8 cellular contexts compared by ENCODE assay signal in genomic region chr1:206559661-206559995, GRCh38. TPM values are rescaled to one million over a fixed set of nuclear protein-coding genes. Genes with fewer than 3 reads are reported as not detected.
DNase-seq lines count a peak whose midpoint lies in the region; ATAC-seq and TF ChIP-seq lines count a peak whose summit lies in the region.
"Had no signal": no experiment of that assay in that cellular context is flagged by ENCODE, and none has a peak within 500 bp of the region (broad histone marks: within the 10 kb centered on the region; RNA-seq: fewer than 3 reads in every experiment).

No MANE protein-coding gene starts in this region.

- ATAC-seq in HG03280 (IDR thresholded peaks at IDR 0.05; ENCODE audit: unreplicated experiment), result no peak

- H3K36me3 ChIP-seq in SU-DHL-6 (ENCODE audit: low read length), result peaks cover 4% of the 10 kb centered on the region; the same call in 1 of the 2 replicates
- H3K36me3 ChIP-seq in esophagus muscularis mucosa, result no peaks in the 10 kb centered on the region
- no peaks in the 10 kb centered on the region for H3K36me3 ChIP-seq in endodermal cell (ENCODE audit: control insufficient read depth, insufficient read depth, low read length)

- H3K79me2 ChIP-seq in SU-DHL-6 (ENCODE audit: insufficient read depth, low read length), result peaks cover 45% of the 10 kb centered on the region

- peaks cover 46% of the 10 kb centered on the region for H3K27me3 Mint-ChIP-seq in endodermal cell (ENCODE audit: insufficient read depth)

- H3K9ac ChIP-seq in SU-DHL-6 (ENCODE audit: low read length) (peak overlapping the region; percentile 90), endodermal cell (ENCODE audit: extremely low read depth, low read length, poor library complexity, severe bottlenecking) (no peak overlapping the region)

- no peak for TF ChIP-seq CTCF in GM12864 (IDR thresholded peaks at IDR 0.05; ENCODE audit: low read depth, low read length, missing control alignments)
- TF ChIP-seq CTCF in SU-DHL-6 (IDR thresholded peaks at IDR 0.05; ENCODE audit: insufficient read depth, low read length, poor library complexity, severe bottlenecking), result no peak
- TF ChIP-seq CTCF in esophagus muscularis mucosa (IDR thresholded peaks at IDR 0.05), result no peak
- TF ChIP-seq CTCF in endodermal cell (conservative IDR thresholded peaks at IDR 0.05), result no peak

- H3K36me3 Mint-ChIP-seq in endodermal cell (ENCODE audit: low read depth), result no peaks in the 10 kb centered on the region

- peak overlapping the region; percentile 92 for H3K4me2 ChIP-seq in SU-DHL-6 (ENCODE audit: low read depth, low read length, poor library complexity, severe bottlenecking)

- H3K4me3 ChIP-seq in GM12864 (ENCODE audit: low read depth, low read length), result peak overlapping the region; percentile 81
- peak overlapping the region; percentile 70 for H3K4me3 ChIP-seq in SU-DHL-6 (ENCODE audit: insufficient read depth, low read length, poor library complexity, severe bottlenecking)
- peak overlapping the region in 3 of 4 donors; percentile 54 to 67 (median 67) for H3K4me3 ChIP-seq in esophagus muscularis mucosa
- H3K4me3 ChIP-seq in skin epidermis, result peak overlapping the region; percentile 1 to 67 (median 57)
- H3K4me3 ChIP-seq in endodermal cell (ENCODE audit: low read length), result no peak overlapping the region

- no peak for TF ChIP-seq EP300 in esophagus muscularis mucosa (IDR thresholded peaks at IDR 0.05)

- no peaks in the 10 kb centered on the region for H3K9me2 ChIP-seq in SU-DHL-6 (replicated peaks; ENCODE audit: insufficient read depth, low read length)

- H3K27ac ChIP-seq in SU-DHL-6 (ENCODE audit: low read depth, low read length), result peak overlapping the region; percentile 91
- peak overlapping the region; percentile 50 to 81 (median 78) for H3K27ac ChIP-seq in esophagus muscularis mucosa (replicated peaks in 1 of 4)
- peak overlapping the region in 18 of 21 experiments; percentile 23 to 99 (median 88) for H3K27ac ChIP-seq in skin epidermis
- no peak overlapping the region for H3K27ac ChIP-seq in endodermal cell (ENCODE audit: low read depth, low read length)

- no peak overlapping the region for H3K4me3 Mint-ChIP-seq in endodermal cell

- no peak overlapping the region for H3K27ac Mint-ChIP-seq in endodermal cell

- intact Hi-C loops in esophagus muscularis mucosa (cut with DNase I), result no loop called here

- H3F3A ChIP-seq in SU-DHL-6 (ENCODE audit: insufficient read depth), result peaks cover 25% of the 10 kb centered on the region

- 68% methylated on average over 5 of the region's 5 CpGs for WGBS in esophagus muscularis mucosa
- WGBS in endodermal cell (ENCODE audit: insufficient coverage in 1 of 2, insufficient read length in 1 of 2), 2 experiments, result 84 to 94% methylated on average over 5 of the region's 5 CpGs

- no peaks in the 10 kb centered on the region for H3K27me3 ChIP-seq in SU-DHL-6 (ENCODE audit: low read length)
- H3K27me3 ChIP-seq in esophagus muscularis mucosa, result no peaks in the 10 kb centered on the region
- peaks cover 47% of the 10 kb centered on the region for H3K27me3 ChIP-seq in endodermal cell (ENCODE audit: control insufficient read depth, insufficient read depth, low read length, poor library complexity, severe bottlenecking)

- peaks cover 47 to 72% (median 63%) of the 10 kb centered on the region in 4 donors for H3K4me1 ChIP-seq in esophagus muscularis mucosa
- H3K4me1 ChIP-seq in endodermal cell (ENCODE audit: control insufficient read depth, insufficient read depth, low read length), result peaks cover 3% of the 10 kb centered on the region

- no peak overlapping the region for H2AFZ ChIP-seq in SU-DHL-6 (ENCODE audit: low read depth, low read length, severe bottlenecking)

- H3K4me1 Mint-ChIP-seq in endodermal cell, result peaks cover 10% of the 10 kb centered on the region

- H3K9me3 ChIP-seq in SU-DHL-6 (ENCODE audit: insufficient read depth, low read length), result no peaks in the 10 kb centered on the region
- no peaks in the 10 kb centered on the region for H3K9me3 ChIP-seq in esophagus muscularis mucosa
- no peaks in the 10 kb centered on the region for H3K9me3 ChIP-seq in endodermal cell (ENCODE audit: control insufficient read depth, low read length)

- no peaks in the 10 kb centered on the region for H3K9me3 Mint-ChIP-seq in endodermal cell

- DNase-seq in GM12864 (ENCODE audit: low read depth), result no peak
- DNase-seq in esophagus muscularis mucosa (ENCODE audit: extremely low spot score), result no peak
- DNase-seq in SW 1271 (lab: John Stamatoyannopoulos, UW), result no peak
- no peak for DNase-seq in endodermal cell
- DNase-seq: stimulated activated CD4-positive, alpha-beta T cell treated with anti-CD3 and anti-CD28 coated beads, Interleukin-4, amount 100 ng/mL, for 24 hours had no signal

- no peak for TF ChIP-seq POLR2A in esophagus muscularis mucosa (IDR thresholded peaks at IDR 0.05; ENCODE audit: low read depth)

- no peaks in the 10 kb centered on the region for H4K20me1 ChIP-seq in SU-DHL-6 (ENCODE audit: low read depth, low read length)

RNA-seq across cellular contexts. Expression of gene RASSF5, which starts 52.3 kb away (rescaled TPM):
- total RNA-seq in esophagus muscularis mucosa (10 to 100 TPM in 3 of 4 donors, 1 to 10 TPM in 1; 6.6 to 23.0 (median 10.5) TPM), endodermal cell (under 1 TPM; 0.20 to 0.26 TPM)
- 0.50 TPM for polyA plus RNA-seq in endodermal cell (2013, experiment 1 of 2)
- 0.75 TPM for polyA plus RNA-seq in endodermal cell (2013, experiment 2 of 2)

RNA-seq across cellular contexts. Expression of gene EIF2D, which starts 52.6 kb away (rescaled TPM):
- total RNA-seq in esophagus muscularis mucosa, result 10 to 100 TPM; 40.3 to 50.0 (median 47.9) TPM
- total RNA-seq in endodermal cell, result 10 to 100 TPM; 38.3 to 41.9 TPM
- polyA plus RNA-seq in endodermal cell (2013, experiment 1 of 2), result 47.9 TPM
- 42.1 TPM for polyA plus RNA-seq in endodermal cell (2013, experiment 2 of 2)

Comparison
In these comparisons a context has a peak if more than half of its experiments do, and no peak if none do; other contexts are left out.
1. RNA of gene RASSF5, which starts 52.3 kb away (total RNA-seq): 6.6 to 23.0 TPM in esophagus muscularis mucosa; 0.20 to 0.26 TPM in endodermal cell; every median in the first group is over 4 times any median in the second.